In the genomic region with DNA sequence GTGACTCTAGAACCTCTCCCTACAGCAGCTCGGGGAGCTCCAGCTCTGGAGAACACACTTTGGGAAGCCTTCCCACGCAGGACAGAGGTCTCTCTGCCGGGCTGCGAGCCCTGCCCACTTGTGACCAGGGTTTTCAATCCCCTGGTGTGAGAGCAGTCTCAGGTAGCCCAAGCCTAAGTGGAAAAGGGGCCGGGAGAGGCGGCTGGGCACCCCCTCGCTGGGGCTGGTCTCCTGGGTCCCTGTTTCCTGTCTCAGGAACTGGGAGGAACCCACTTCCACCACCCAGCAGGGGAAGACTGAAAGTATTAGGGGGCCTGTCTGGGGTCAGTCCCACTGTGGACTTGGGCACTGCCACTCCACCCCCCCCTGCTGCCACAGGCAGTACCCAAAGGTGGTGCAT, we compare ENCODE assay signal across 25 cellular contexts.
"Had no signal": no experiment of that assay in that cellular context is flagged by ENCODE, and none has a peak within 500 bp of the region (broad histone marks: within the 10 kb centered on the region; RNA-seq: fewer than 3 reads in every experiment).

No MANE protein-coding gene starts in this region.

- H3K27ac ChIP-seq: ascending aorta, breast epithelium, cardiac muscle cell, coronary artery, epithelial cell of prostate, esophagus squamous epithelium, gastroesophageal sphincter, WERI-Rb-1 had no signal

- DNase-seq: activated B cell treated with CpG ODN at 0.5 μM for 24 hours; activated CD4-positive, alpha-beta memory T cell treated with anti-CD3 and anti-CD28 coated beads, Interleukin-2, amount 10 ng/mL, durations not matched to agents 7 days and 5 days; activated CD4-positive, alpha-beta T cell treated with anti-CD3 and anti-CD28 coated beads for 48 hours; activated CD8-positive, alpha-beta memory T cell treated with anti-CD3 and anti-CD28 coated beads, Interleukin-2, amount 50 U/mL, for 48 hours; activated gamma-delta T cell; activated naive CD4-positive, alpha-beta T cell; activated naive CD4-positive, alpha-beta T cell treated with anti-CD3 and anti-CD28 coated beads, Interleukin-2, amount 10 ng/mL, durations not matched to agents 7 days and 5 days; activated naive CD8-positive, alpha-beta T cell treated with anti-CD3 and anti-CD28 coated beads, Interleukin-2, amount 10 ng/mL, durations not matched to agents 7 days and 5 days; activated T-cell treated with anti-CD3 and anti-CD28 coated beads for 4 hours; activated T-cell treated with anti-CD3 and anti-CD28 coated beads, Interleukin-2, amount 50 U/mL, for 24 hours; activated T-cell treated with anti-CD3 and anti-CD28 coated beads, Interleukin-2, amount 50 U/mL, for 72 hours; central memory CD4-positive, alpha-beta T cell; effector CD8-positive, alpha-beta T cell; esophagus squamous epithelium; foreskin melanocyte; T-helper 1 cell; T-helper 17 cell; T1000; WERI-Rb-1 had no signal

- H3K36me3 ChIP-seq: ascending aorta, breast epithelium, cardiac muscle cell, esophagus squamous epithelium, gastroesophageal sphincter had no signal

- H3K9me3 ChIP-seq: ascending aorta, breast epithelium, esophagus squamous epithelium, gastroesophageal sphincter had no signal

- H3K4me3 ChIP-seq: ascending aorta, breast epithelium, cardiac muscle cell, coronary artery, esophagus squamous epithelium, gastroesophageal sphincter had no signal

- H3K27me3 ChIP-seq: ascending aorta, cardiac muscle cell, esophagus squamous epithelium had no signal

- H3K4me1 ChIP-seq: ascending aorta, breast epithelium had no signal
